Comparison of ENCODE assay signal across 24 cellular contexts in genomic region chr7:128875523-128875948, GRCh38. TPM values are rescaled to one million over a fixed set of nuclear protein-coding genes. Genes with fewer than 3 reads are reported as not detected.
"Had no signal": no experiment of that assay in that cellular context is flagged by ENCODE, and none has a peak within 500 bp of the region (broad histone marks: within the 10 kb centered on the region; RNA-seq: fewer than 3 reads in every experiment).

No MANE protein-coding gene starts in this region.

- H3K27ac ChIP-seq: body of pancreas, cardiac muscle cell, hepatocyte, left ventricle myocardium inferior, thoracic aorta, upper lobe of left lung had no signal

- ATAC-seq: body of pancreas, T-helper 17 cell had no signal

- H3K4me3 Mint-ChIP-seq: activated CD4-positive, alpha-beta memory T cell treated with anti-CD3 and anti-CD28 coated beads for 36 hours; activated naive CD4-positive, alpha-beta T cell treated with anti-CD3 and anti-CD28 coated beads, Interleukin-2, amount 10 ng/mL, durations not matched to agents 7 days and 5 days; immature natural killer cell; nephron; T-helper 17 cell had no signal

- H3K27me3 Mint-ChIP-seq: activated CD4-positive, alpha-beta memory T cell treated with anti-CD3 and anti-CD28 coated beads for 36 hours; T-helper 17 cell had no signal

- H3K4me2 ChIP-seq: hepatocyte had no signal

- H3K36me3 ChIP-seq: cardiac muscle cell, left ventricle myocardium inferior, thoracic aorta, upper lobe of left lung had no signal

- H3K9me3 ChIP-seq: body of pancreas, left ventricle myocardium inferior, thoracic aorta, upper lobe of left lung had no signal

- H3K4me1 ChIP-seq: body of pancreas, left ventricle myocardium inferior, upper lobe of left lung had no signal

- H3K4me3 ChIP-seq: body of pancreas, cardiac muscle cell, hepatocyte, left ventricle myocardium inferior, thoracic aorta, upper lobe of left lung had no signal

- H3K27ac Mint-ChIP-seq: activated CD4-positive, alpha-beta memory T cell treated with anti-CD3 and anti-CD28 coated beads for 36 hours; activated naive CD4-positive, alpha-beta T cell treated with anti-CD3 and anti-CD28 coated beads, Interleukin-2, amount 10 ng/mL, durations not matched to agents 7 days and 5 days; immature natural killer cell; nephron; T-helper 17 cell had no signal

- DNase-seq: activated CD4-positive, alpha-beta memory T cell treated with anti-CD3 and anti-CD28 coated beads for 36 hours; activated CD4-positive, alpha-beta T cell treated with anti-CD3 and anti-CD28 coated beads for 4 hours; activated CD4-positive, CD25-positive, alpha-beta regulatory T cell; activated effector memory CD4-positive, alpha-beta T cell treated with anti-CD3 and anti-CD28 coated beads, Interleukin-2, amount 50 U/mL, for 16 hours; activated naive CD4-positive, alpha-beta T cell treated with anti-CD3 and anti-CD28 coated beads, Interleukin-2, amount 10 ng/mL, durations not matched to agents 7 days and 5 days; activated T-cell treated with anti-CD3 and anti-CD28 coated beads for 4 hours; body of pancreas; dermis blood vessel endothelial cell; effector CD8-positive, alpha-beta T cell; foreskin melanocyte; immature natural killer cell; kidney glomerular epithelial cell; left ventricle myocardium inferior; midbrain; nucleus accumbens; stimulated activated CD4-positive, alpha-beta T cell treated with anti-CD3 and anti-CD28 coated beads, Interleukin-4, amount 100 ng/mL, for 1 hour; stimulated activated naive CD4-positive, alpha-beta T cell; SW 1271; T-helper 17 cell; upper lobe of left lung had no signal

- H3K9me3 Mint-ChIP-seq: activated CD4-positive, alpha-beta memory T cell treated with anti-CD3 and anti-CD28 coated beads for 36 hours; activated naive CD4-positive, alpha-beta T cell treated with anti-CD3 and anti-CD28 coated beads, Interleukin-2, amount 10 ng/mL, durations not matched to agents 7 days and 5 days; immature natural killer cell; nephron had no signal

- H2AFZ ChIP-seq: hepatocyte had no signal

- H3K79me2 ChIP-seq: hepatocyte had no signal

- H3K36me3 Mint-ChIP-seq: activated CD4-positive, alpha-beta memory T cell treated with anti-CD3 and anti-CD28 coated beads for 36 hours; activated naive CD4-positive, alpha-beta T cell treated with anti-CD3 and anti-CD28 coated beads, Interleukin-2, amount 10 ng/mL, durations not matched to agents 7 days and 5 days; immature natural killer cell had no signal

- H3K27me3 ChIP-seq: body of pancreas had no signal

RNA-seq across cellular contexts. Expression of gene FLNC, which starts 45.3 kb away (rescaled TPM):
- polyA plus RNA-seq: immature natural killer cell had no signal
